In the genomic region with DNA sequence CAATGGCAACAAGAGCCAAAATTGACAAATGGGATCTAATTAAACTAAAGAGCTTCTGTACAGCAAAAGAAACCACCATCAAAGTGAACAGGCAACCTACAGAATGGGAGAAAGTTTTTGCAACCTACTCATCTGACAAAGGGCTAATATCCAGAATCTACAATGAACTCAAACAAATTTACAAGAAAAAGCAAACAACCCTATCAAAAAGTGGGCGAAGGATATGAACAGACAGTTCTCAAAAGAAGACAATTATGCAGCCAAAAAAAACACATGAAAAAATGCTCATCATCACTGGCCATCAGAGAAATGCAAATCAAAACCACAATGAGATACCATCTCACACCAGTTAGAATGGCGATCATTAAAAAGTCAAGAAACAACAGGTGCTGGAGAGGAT, we compare ENCODE assay signal across 3 cellular contexts. TPM values are rescaled to one million over a fixed set of nuclear protein-coding genes. Genes with fewer than 3 reads are reported as not detected.
"Had no signal": no experiment of that assay in that cellular context is flagged by ENCODE, and none has a peak within 500 bp of the region (broad histone marks: within the 10 kb centered on the region; RNA-seq: fewer than 3 reads in every experiment).

No MANE protein-coding gene starts in this region.

RNA-seq across cellular contexts. Expression of gene CD248, which starts 3.4 kb away (rescaled TPM):
- total RNA-seq: M059J, PC-3 had no signal

RNA-seq across cellular contexts. Expression of gene TMEM151A, which starts 28.6 kb away (rescaled TPM):
- total RNA-seq: M059J, PC-3, Right ventricle myocardium superior had no signal
